ENCODE assay signal across 8 cellular contexts in genomic region chr20:32652739-32653526, GRCh38. TPM values are rescaled to one million over a fixed set of nuclear protein-coding genes. Genes with fewer than 3 reads are reported as not detected.
DNase-seq lines count a peak whose midpoint lies in the region; ATAC-seq lines count a peak whose summit lies in the region.

No MANE protein-coding gene starts in this region.

- no peak overlapping the region for H3K27ac Mint-ChIP-seq in activated CD4-positive, alpha-beta T cell treated with anti-CD3 and anti-CD28 coated beads for 36 hours
- no peak overlapping the region for H3K27ac Mint-ChIP-seq in central memory CD8-positive, alpha-beta T cell (ENCODE audit: low read depth)

- ATAC-seq in HG02678 (IDR thresholded peaks at IDR 0.05; ENCODE audit: unreplicated experiment) (peak; percentile 66), left colon (peak; percentile 98), GM21619 (IDR thresholded peaks at IDR 0.05; ENCODE audit: unreplicated experiment) (no peak)
- ATAC-seq in activated CD4-positive, alpha-beta T cell treated with anti-CD3 and anti-CD28 coated beads for 36 hours = peak; percentile 98
- ATAC-seq in central memory CD8-positive, alpha-beta T cell (replicated peaks; ENCODE audit: extremely low read depth, poor library complexity, severe bottlenecking) = peak; percentile 95

- no peaks in the 10 kb centered on the region for H3K9me3 Mint-ChIP-seq in activated CD4-positive, alpha-beta T cell treated with anti-CD3 and anti-CD28 coated beads for 36 hours (ENCODE audit: low read depth)
- H3K9me3 Mint-ChIP-seq in central memory CD8-positive, alpha-beta T cell = no peaks in the 10 kb centered on the region

- no peak overlapping the region for H3K4me3 Mint-ChIP-seq in activated CD4-positive, alpha-beta T cell treated with anti-CD3 and anti-CD28 coated beads for 36 hours
- H3K4me3 Mint-ChIP-seq in central memory CD8-positive, alpha-beta T cell = no peak overlapping the region

- CTCF ChIA-PET in activated CD4-positive, alpha-beta T cell treated with anti-CD3 and anti-CD28 coated beads for 36 hours (lab: Charles Lee) = interaction anchor here (0.5 to 9.6 kb wide), 29 partner anchors 13 to 783 kb away, joined by 3 to 214 read pairs (median 3); partner anchors contain the start of gene C20orf203

- H3K27me3 Mint-ChIP-seq in activated CD4-positive, alpha-beta T cell treated with anti-CD3 and anti-CD28 coated beads for 36 hours = no peaks in the 10 kb centered on the region
- no peaks in the 10 kb centered on the region for H3K27me3 Mint-ChIP-seq in central memory CD8-positive, alpha-beta T cell

- DNase-seq in DMS53 (lab: John Stamatoyannopoulos, UW) (peak; percentile 90), NCI-H345 treated with DMSO at 0.1 percent for 48 hours (lab: John Stamatoyannopoulos, UW; ENCODE audit: unreplicated experiment) (peak; percentile 89), left colon (peak; percentile 60 to 84)
- DNase-seq in activated CD4-positive, alpha-beta T cell treated with anti-CD3 and anti-CD28 coated beads for 36 hours = peak; percentile 93
- peak; percentile 79 to 87 for DNase-seq in central memory CD8-positive, alpha-beta T cell (ENCODE audit: low spot score in 2 of 2)
- DNase-seq in stimulated activated CD4-positive, alpha-beta T cell treated with anti-CD3 and anti-CD28 coated beads, Interleukin-2, amount 100 ng/mL, for 48 hours = peak; percentile 83 to 87

- POLR2A ChIA-PET in activated CD4-positive, alpha-beta T cell treated with anti-CD3 and anti-CD28 coated beads for 36 hours (lab: Charles Lee) = interaction anchor here (1.2 kb wide), 1 partner anchor 131 kb away, joined by 3 read pairs; no protein-coding TSS in a partner anchor

- no peaks in the 10 kb centered on the region for H3K36me3 Mint-ChIP-seq in activated CD4-positive, alpha-beta T cell treated with anti-CD3 and anti-CD28 coated beads for 36 hours (ENCODE audit: low read depth)
- no peaks in the 10 kb centered on the region for H3K36me3 Mint-ChIP-seq in central memory CD8-positive, alpha-beta T cell (ENCODE audit: insufficient read depth)

- intact Hi-C loops in activated CD4-positive, alpha-beta T cell treated with anti-CD3 and anti-CD28 coated beads for 36 hours (cut with DNase I, micrococcal nuclease) = loop anchor here (1.0 to 10.0 kb wide), 9 partner anchors 69 to 830 kb away; no protein-coding TSS in a partner anchor
- intact Hi-C loops in left colon (cut with DNase I, micrococcal nuclease) = loop anchor here (5.0 kb wide), 2 partner anchors 126 to 131 kb away; no protein-coding TSS in a partner anchor

- peaks cover 12% of the 10 kb centered on the region for H3K4me1 Mint-ChIP-seq in activated CD4-positive, alpha-beta T cell treated with anti-CD3 and anti-CD28 coated beads for 36 hours
- peaks cover 3% of the 10 kb centered on the region for H3K4me1 Mint-ChIP-seq in central memory CD8-positive, alpha-beta T cell

RNA-seq across cellular contexts. Expression of gene C20orf203, which starts 20.8 kb away (rescaled TPM):
- total RNA-seq in activated CD4-positive, alpha-beta T cell treated with anti-CD3 and anti-CD28 coated beads for 36 hours = not detected
- total RNA-seq in left colon = not detected
